In the genomic region with DNA sequence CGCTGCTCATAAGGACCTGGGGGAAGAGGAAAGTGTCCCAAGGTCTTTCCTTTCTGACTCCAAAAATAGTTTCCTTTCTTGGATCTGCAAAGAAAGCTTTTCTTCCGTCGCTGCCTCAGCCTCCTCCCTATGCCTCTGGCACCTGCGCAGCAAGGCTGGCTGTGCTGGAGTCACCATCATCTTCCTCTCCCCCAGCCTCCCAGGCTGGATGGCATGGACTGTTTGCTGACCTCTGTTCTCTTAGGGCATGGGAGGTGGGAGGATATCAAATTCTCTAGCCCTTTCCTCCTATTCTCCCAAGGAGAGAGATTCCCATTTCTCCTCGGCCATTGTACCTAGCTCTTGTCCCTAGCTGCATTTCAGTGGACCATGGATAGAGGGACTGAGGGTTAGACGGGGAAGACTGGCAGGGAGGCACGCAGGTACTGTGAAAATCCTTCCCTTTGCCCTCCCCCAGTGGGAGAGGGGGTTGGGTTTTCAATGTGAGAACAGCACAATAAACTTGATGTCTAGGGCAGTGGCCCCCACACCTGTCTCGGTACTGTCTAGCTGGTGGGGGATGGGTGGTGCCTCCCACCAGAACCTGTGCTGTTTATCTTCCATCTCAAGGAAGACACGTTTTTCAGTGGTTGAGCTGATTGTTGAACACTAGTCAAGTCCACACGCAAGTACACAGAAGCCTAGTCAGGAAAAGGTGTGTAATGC, we compare ENCODE assay signal across 12 cellular contexts. TPM values are rescaled to one million over a fixed set of nuclear protein-coding genes. Genes with fewer than 3 reads are reported as not detected.
A peak's percentile ranks its signal among the peaks of the same experiment; 100 is the strongest.
DNase-seq lines count a peak whose midpoint lies in the region; ATAC-seq, FAIRE-seq and TF ChIP-seq lines count a peak whose summit lies in the region.
"Had no signal": no experiment of that assay in that cellular context is flagged by ENCODE, and none has a peak within 500 bp of the region (broad histone marks: within the 10 kb centered on the region; RNA-seq: fewer than 3 reads in every experiment).

No MANE protein-coding gene starts in this region.

- peak; percentile 28; the same call in 1 of the 2 replicates for TF ChIP-seq POLR2A in GM12891 (IDR thresholded peaks at IDR 0.05; ENCODE audit: low read depth, low read length)

- peaks cover 6% of the 10 kb centered on the region for H3K79me1 ChIP-seq in mesenchymal stem cell (replicated peaks; ENCODE audit: low read length, poor library complexity, severe bottlenecking)

- TF ChIP-seq CTCF in A673 (conservative IDR thresholded peaks at IDR 0.05; ENCODE audit: low read depth, low read length) = no peak
- no peak for TF ChIP-seq CTCF in activated B cell treated with CpG ODN at 0.5 μM for 24 hours (IDR thresholded peaks at IDR 0.05)
- no peak for TF ChIP-seq CTCF in smooth muscle cell (IDR thresholded peaks at IDR 0.05; ENCODE audit: borderline replicate concordance, insufficient read depth, poor library complexity, severe bottlenecking)

- H3K9ac ChIP-seq in mesenchymal stem cell (ENCODE audit: low read length) (peak overlapping the region; percentile 99), smooth muscle cell (ENCODE audit: low read depth) (no peak overlapping the region)

- CTCF ChIA-PET in A673 (lab: Charles Lee) (interaction anchor here (0.6 kb wide), 1 partner anchor 22 kb away, joined by 9 read pairs; no protein-coding TSS in a partner anchor), activated B cell treated with CpG ODN at 0.5 μM for 24 hours (lab: Charles Lee) (no interaction called here)

- H2AK5ac ChIP-seq in mesenchymal stem cell (ENCODE audit: low read length, severe bottlenecking) = no peak overlapping the region

- no peak overlapping the region for H2BK12ac ChIP-seq in mesenchymal stem cell (ENCODE audit: low read length in 2 of 2)

- H3K4me1 Mint-ChIP-seq in activated B cell treated with CpG ODN at 0.5 μM for 24 hours = peaks cover 59% of the 10 kb centered on the region

- peaks cover 23% of the 10 kb centered on the region for H4K20me1 ChIP-seq in smooth muscle cell (ENCODE audit: low read depth)

- H3K9me3 ChIP-seq in A673 (ENCODE audit: low read depth, low read length, poor library complexity, severe bottlenecking) (no peaks in the 10 kb centered on the region), mesenchymal stem cell (ENCODE audit: control insufficient read depth, low read length) (no peaks in the 10 kb centered on the region), smooth muscle cell (replicated peaks; ENCODE audit: low read depth) (no peaks in the 10 kb centered on the region)

- H3K27me3 ChIP-seq in A673 (replicated peaks; ENCODE audit: insufficient read depth, low read depth, low read length, poor library complexity) (no peaks in the 10 kb centered on the region), mesenchymal stem cell (ENCODE audit: control insufficient read depth in 1 of 2, insufficient read depth in 1 of 2, low read length in 2 of 2) (no peaks in the 10 kb centered on the region), smooth muscle cell (ENCODE audit: low read depth) (no peaks in the 10 kb centered on the region)

- H3K14ac ChIP-seq in mesenchymal stem cell (ENCODE audit: low read length in 2 of 2) = no peak overlapping the region

- peak overlapping the region; percentile 27 for H3K27ac Mint-ChIP-seq in activated B cell treated with CpG ODN at 0.5 μM for 24 hours

- H4K8ac ChIP-seq in mesenchymal stem cell (ENCODE audit: low read length) = peak overlapping the region; percentile 19

- H3K36me3 ChIP-seq in A673 (ENCODE audit: insufficient read depth, low read length, poor library complexity, severe bottlenecking) = peaks cover 41% of the 10 kb centered on the region
- peaks cover 40 to 45% of the 10 kb centered on the region in 2 experiments for H3K36me3 ChIP-seq in mesenchymal stem cell (ENCODE audit: control insufficient read depth in 1 of 2, insufficient read depth in 2 of 2, low read depth in 1 of 2, low read length in 2 of 2)
- no peaks in the 10 kb centered on the region for H3K36me3 ChIP-seq in smooth muscle cell (ENCODE audit: low read depth)

- no peak overlapping the region for H2BK120ac ChIP-seq in mesenchymal stem cell (ENCODE audit: low read depth, low read length)

- H3K4me1 ChIP-seq in A673 (ENCODE audit: insufficient read depth, low read length, poor library complexity, severe bottlenecking) (peaks cover 23% of the 10 kb centered on the region), mesenchymal stem cell (ENCODE audit: control insufficient read depth, insufficient read depth, low read depth, low read length) (peaks cover 29% of the 10 kb centered on the region), smooth muscle cell (ENCODE audit: low read depth) (peaks cover 27% of the 10 kb centered on the region)

- H3F3A ChIP-seq in smooth muscle cell (ENCODE audit: low read depth) = peaks cover 10% of the 10 kb centered on the region

- intact Hi-C loops in A673 (cut with micrococcal nuclease; ENCODE audit: unreplicated experiment) = no loop called here
- intact Hi-C loops in activated B cell treated with CpG ODN at 0.5 μM for 24 hours (cut with micrococcal nuclease) = loop anchor here (10.0 kb wide), 1 partner anchor 821 kb away; no protein-coding TSS in a partner anchor

- no peak overlapping the region for H3K4ac ChIP-seq in mesenchymal stem cell (ENCODE audit: low read depth in 1 of 2, low read length in 2 of 2)

- H3K27me3 Mint-ChIP-seq in activated B cell treated with CpG ODN at 0.5 μM for 24 hours = no peaks in the 10 kb centered on the region

- no peak overlapping the region for H3K23ac ChIP-seq in mesenchymal stem cell (ENCODE audit: low read length in 2 of 2)

- H3K4me3 Mint-ChIP-seq in activated B cell treated with CpG ODN at 0.5 μM for 24 hours = peak overlapping the region; percentile 83

- ATAC-seq in activated B cell treated with CpG ODN at 0.5 μM for 24 hours (ENCODE audit: low read depth) = no peak

- no TSS peak for BruUV-seq in A673 (replicated peaks; lab: Mats Ljungman, UMichigan)

- H3K4me3 ChIP-seq in A673 (ENCODE audit: low read depth, low read length, poor library complexity, severe bottlenecking) (no peak overlapping the region), mesenchymal stem cell (ENCODE audit: insufficient read depth in 1 of 2, low read depth in 1 of 2, low read length in 2 of 2) (no peak overlapping the region), smooth muscle cell (no peak overlapping the region)

- no peak for FAIRE-seq in GM12891 (lab: Jason Lieb, UNC)

- peak overlapping the region; percentile 49 for H3K27ac ChIP-seq in A673 (ENCODE audit: low read depth, low read length, poor library complexity, severe bottlenecking)
- no peak overlapping the region for H3K27ac ChIP-seq in mesenchymal stem cell (ENCODE audit: low read length, poor library complexity, severe bottlenecking)
- no peak overlapping the region for H3K27ac ChIP-seq in smooth muscle cell (ENCODE audit: low read depth)

- DNase-seq in A673 (ENCODE audit: low spot score) (no peak), GM12891 (ENCODE audit: insufficient read length, low spot score) (no peak), activated B cell treated with CpG ODN at 0.5 μM for 24 hours (no peak), mesenchymal stem cell (no peak), iPS-NIHi11 (ENCODE audit: low spot score) (no peak), RKO (ENCODE audit: low spot score) (no peak), smooth muscle cell (lab: John Stamatoyannopoulos, UW; ENCODE audit: unreplicated experiment) (no peak)
- no peak for DNase-seq in activated effector memory CD4-positive, alpha-beta T cell treated with anti-CD3 and anti-CD28 coated beads, Interleukin-2, amount 50 U/mL, for 16 hours
- DNase-seq: activated CD4-positive, alpha-beta T cell treated with anti-CD3 and anti-CD28 coated beads for 48 hours; NCI-H2227 treated with DMSO at 0.1 percent for 48 hours; Right ventricle myocardium superior had no signal

- H3K79me2 ChIP-seq in smooth muscle cell (ENCODE audit: low read depth) = peaks cover 38% of the 10 kb centered on the region

- H3K36me3 Mint-ChIP-seq in activated B cell treated with CpG ODN at 0.5 μM for 24 hours (ENCODE audit: low read depth) = peaks cover 58% of the 10 kb centered on the region

- H2BK5ac ChIP-seq in mesenchymal stem cell (ENCODE audit: low read depth, low read length, poor library complexity, severe bottlenecking) = no peak overlapping the region

- no peak overlapping the region for H3K18ac ChIP-seq in mesenchymal stem cell (ENCODE audit: low read depth in 1 of 2, low read length in 2 of 2)

- H2BK15ac ChIP-seq in mesenchymal stem cell (ENCODE audit: low read depth, poor library complexity, severe bottlenecking) = no peak overlapping the region

- H3K4me2 ChIP-seq in mesenchymal stem cell (ENCODE audit: low read length, poor library complexity, severe bottlenecking) = no peak overlapping the region
- no peak overlapping the region for H3K4me2 ChIP-seq in smooth muscle cell

- no peaks in the 10 kb centered on the region for H3K9me3 Mint-ChIP-seq in activated B cell treated with CpG ODN at 0.5 μM for 24 hours

- no peak overlapping the region for H4K91ac ChIP-seq in mesenchymal stem cell (ENCODE audit: low read length)

- whole genome bisulfite sequencing in mesenchymal stem cell = 88% methylated on average over 9 of the region's 10 CpGs
- 91% methylated on average over 10 of the region's 10 CpGs for WGBS in smooth muscle cell (ENCODE audit: low lambda C conversion rate)

- H2AFZ ChIP-seq in mesenchymal stem cell (ENCODE audit: low read depth, low read length) (no peak overlapping the region), smooth muscle cell (ENCODE audit: low read depth) (no peak overlapping the region)

- POLR2A ChIA-PET in A673 (lab: Charles Lee; ENCODE audit: low non-redundant PET) (no interaction called here), activated B cell treated with CpG ODN at 0.5 μM for 24 hours (lab: Charles Lee) (interaction anchor here (1.4 to 2.7 kb wide), 3 partner anchors 11 to 26 kb away, joined by 4 to 12 read pairs (median 5); no protein-coding TSS in a partner anchor)

RNA-seq across cellular contexts. Expression of gene PPP1R35, which starts 2.6 kb away (rescaled TPM):
- total RNA-seq in A673 (2021) (27.3 and 37.3 TPM in 2 replicates), activated B cell treated with CpG ODN at 0.5 μM for 24 hours (41.2 and 45.0 TPM in 2 replicates), smooth muscle cell (12.5 and 21.5 TPM in 2 replicates)
- polyA plus RNA-seq in GM12891 (2012; ENCODE audit: low read depth, missing spikeins) = 33.4 TPM
- polyA plus RNA-seq in mesenchymal stem cell (2013, experiment 1 of 2) = 45.2 TPM
- 47.7 TPM for polyA plus RNA-seq in mesenchymal stem cell (2013, experiment 2 of 2)
- 41.6 and 46.0 TPM in 2 replicates for polyA plus RNA-seq in smooth muscle cell

RNA-seq across cellular contexts. Expression of gene MEPCE, which starts 4.1 kb away (rescaled TPM):
- total RNA-seq in A673 (2021) = 65.3 and 85.9 TPM in 2 replicates
- polyA plus RNA-seq in GM12891 (2012; ENCODE audit: low read depth, missing spikeins) = 26.7 TPM
- total RNA-seq in activated B cell treated with CpG ODN at 0.5 μM for 24 hours = 61.0 and 65.5 TPM in 2 replicates
- 17.9 TPM for polyA plus RNA-seq in mesenchymal stem cell (2013, experiment 1 of 2)
- 17.3 TPM for polyA plus RNA-seq in mesenchymal stem cell (2013, experiment 2 of 2)
- 19.7 and 20.3 TPM in 2 replicates for total RNA-seq in smooth muscle cell
- polyA plus RNA-seq in smooth muscle cell = 14.8 and 14.9 TPM in 2 replicates

RNA-seq across cellular contexts. Expression of gene ZCWPW1, which starts 5.2 kb away (rescaled TPM):
- total RNA-seq in A673 (2021) (0.45 and 1.1 TPM in 2 replicates), activated B cell treated with CpG ODN at 0.5 μM for 24 hours (10.8 and 15.2 TPM in 2 replicates), smooth muscle cell (0.27 and 5.3 TPM in 2 replicates)
- polyA plus RNA-seq in GM12891 (2012; ENCODE audit: low read depth, missing spikeins) = 5.7 TPM
- polyA plus RNA-seq in mesenchymal stem cell (2013, experiment 1 of 2) = 1.3 TPM
- 0.93 TPM for polyA plus RNA-seq in mesenchymal stem cell (2013, experiment 2 of 2)
- polyA plus RNA-seq in smooth muscle cell = 3.8 and 3.9 TPM in 2 replicates

RNA-seq across cellular contexts. Expression of gene SPACDR, which starts 30.3 kb away (rescaled TPM):
- total RNA-seq in A673 (2021) = 2.9 and 3.9 TPM in 2 replicates
- 1.3 TPM for polyA plus RNA-seq in GM12891 (2012; ENCODE audit: low read depth, missing spikeins)
- total RNA-seq in activated B cell treated with CpG ODN at 0.5 μM for 24 hours = 2.3 and 2.7 TPM in 2 replicates
- polyA plus RNA-seq in mesenchymal stem cell (2013, experiment 1 of 2) = 0.47 TPM
- polyA plus RNA-seq in mesenchymal stem cell (2013, experiment 2 of 2) = 0.56 TPM
- not detected in 2 replicates for total RNA-seq in smooth muscle cell
- 0.58 and 2.2 TPM in 2 replicates for polyA plus RNA-seq in smooth muscle cell
- total RNA-seq: kidney epithelial cell had no signal

RNA-seq across cellular contexts. Expression of gene TSC22D4, which starts 45.3 kb away (rescaled TPM):
- 69.0 and 71.0 TPM in 2 replicates for total RNA-seq in A673 (2021)
- polyA plus RNA-seq in GM12891 (2012; ENCODE audit: low read depth, missing spikeins) = 39.4 TPM
- total RNA-seq in activated B cell treated with CpG ODN at 0.5 μM for 24 hours = 60.2 and 68.7 TPM in 2 replicates
- polyA plus RNA-seq in mesenchymal stem cell (2013, experiment 1 of 2) = 47.5 TPM
- polyA plus RNA-seq in mesenchymal stem cell (2013, experiment 2 of 2) = 47.0 TPM
- total RNA-seq in smooth muscle cell = 14.5 and 20.0 TPM in 2 replicates
- polyA plus RNA-seq in smooth muscle cell = 46.9 and 51.1 TPM in 2 replicates
